1 cellular context compared by ENCODE assay signal in the genomic region with DNA sequence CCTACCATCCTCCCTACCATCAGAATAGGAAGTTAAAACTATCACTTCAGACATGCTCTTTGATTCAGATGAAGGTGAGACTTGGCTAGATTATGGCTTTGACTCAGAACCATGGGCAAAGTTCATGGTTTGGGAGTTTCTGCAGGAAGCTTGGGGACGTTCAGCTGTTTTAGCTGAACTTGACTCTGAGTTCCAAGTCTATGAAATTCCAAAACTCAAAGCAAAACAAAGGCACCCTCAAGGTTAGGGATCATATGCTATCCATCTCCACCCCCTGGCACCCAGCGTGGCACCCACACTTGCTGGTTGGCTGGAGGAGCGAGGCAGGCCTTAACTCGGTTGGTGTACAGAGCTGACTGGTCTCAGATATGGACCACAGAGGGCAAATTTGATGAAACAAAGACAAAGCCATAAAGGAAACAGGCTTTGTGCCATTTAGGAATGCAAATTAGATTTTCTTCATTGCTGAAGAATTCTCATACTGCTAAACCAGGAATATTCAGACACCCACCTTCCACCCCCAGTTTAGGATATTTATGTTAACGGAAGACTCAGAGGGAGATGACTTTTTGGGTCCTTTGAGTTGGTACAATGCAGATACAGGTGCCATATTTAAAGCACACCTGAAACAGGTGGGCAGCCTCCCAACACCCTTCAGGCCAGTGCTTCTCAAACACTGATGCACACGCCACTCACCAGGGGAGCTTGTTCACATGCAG.
A peak's percentile ranks its signal among the peaks of the same experiment; 100 is the strongest.
TF ChIP-seq lines count a peak whose summit lies in the region.

No MANE protein-coding gene starts in this region.

TF ChIP-seq in HepG2, 621 proteins besides CTCF, POLR2A, EP300 and RAD21 (continued from another document and continues in another):
- TF ChIP-seq, protein P1, sequence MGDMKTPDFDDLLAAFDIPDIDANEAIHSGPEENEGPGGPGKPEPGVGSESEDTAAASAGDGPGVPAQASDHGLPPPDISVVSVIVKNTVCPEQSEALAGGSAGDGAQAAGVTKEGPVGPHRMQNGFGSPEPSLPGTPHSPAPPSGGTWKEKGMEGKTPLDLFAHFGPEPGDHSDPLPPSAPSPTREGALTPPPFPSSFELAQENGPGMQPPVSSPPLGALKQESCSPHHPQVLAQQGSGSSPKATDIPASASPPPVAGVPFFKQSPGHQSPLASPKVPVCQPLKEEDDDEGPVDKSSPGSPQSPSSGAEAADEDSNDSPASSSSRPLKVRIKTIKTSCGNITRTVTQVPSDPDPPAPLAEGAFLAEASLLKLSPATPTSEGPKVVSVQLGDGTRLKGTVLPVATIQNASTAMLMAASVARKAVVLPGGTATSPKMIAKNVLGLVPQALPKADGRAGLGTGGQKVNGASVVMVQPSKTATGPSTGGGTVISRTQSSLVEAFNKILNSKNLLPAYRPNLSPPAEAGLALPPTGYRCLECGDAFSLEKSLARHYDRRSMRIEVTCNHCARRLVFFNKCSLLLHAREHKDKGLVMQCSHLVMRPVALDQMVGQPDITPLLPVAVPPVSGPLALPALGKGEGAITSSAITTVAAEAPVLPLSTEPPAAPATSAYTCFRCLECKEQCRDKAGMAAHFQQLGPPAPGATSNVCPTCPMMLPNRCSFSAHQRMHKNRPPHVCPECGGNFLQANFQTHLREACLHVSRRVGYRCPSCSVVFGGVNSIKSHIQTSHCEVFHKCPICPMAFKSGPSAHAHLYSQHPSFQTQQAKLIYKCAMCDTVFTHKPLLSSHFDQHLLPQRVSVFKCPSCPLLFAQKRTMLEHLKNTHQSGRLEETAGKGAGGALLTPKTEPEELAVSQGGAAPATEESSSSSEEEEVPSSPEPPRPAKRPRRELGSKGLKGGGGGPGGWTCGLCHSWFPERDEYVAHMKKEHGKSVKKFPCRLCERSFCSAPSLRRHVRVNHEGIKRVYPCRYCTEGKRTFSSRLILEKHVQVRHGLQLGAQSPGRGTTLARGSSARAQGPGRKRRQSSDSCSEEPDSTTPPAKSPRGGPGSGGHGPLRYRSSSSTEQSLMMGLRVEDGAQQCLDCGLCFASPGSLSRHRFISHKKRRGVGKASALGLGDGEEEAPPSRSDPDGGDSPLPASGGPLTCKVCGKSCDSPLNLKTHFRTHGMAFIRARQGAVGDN (CRISPR knock-in tag; IDR thresholded peaks at IDR 0.05), result no peak
- TF ChIP-seq KDM1A (CRISPR knock-in tag; IDR thresholded peaks at IDR 0.05) (no peak), ZNF768 (CRISPR knock-in tag; IDR thresholded peaks at IDR 0.05) (no peak), SAP130 (CRISPR knock-in tag; IDR thresholded peaks at IDR 0.05; ENCODE audit: low read depth) (peak; percentile 44), IRX3 (CRISPR knock-in tag; IDR thresholded peaks at IDR 0.05; ENCODE audit: borderline replicate concordance, low read depth) (no peak), PRPF4 (IDR thresholded peaks at IDR 0.05; ENCODE audit: low read depth, low read length, poor library complexity, severe bottlenecking) (no peak), RNF2 (conservative IDR thresholded peaks at IDR 0.05; ENCODE audit: low read depth) (no peak), HDAC2 (CRISPR knock-in tag; IDR thresholded peaks at IDR 0.05) (0 out of 2 replicates have a peak, but pooled peaks have one; percentile 19), SKI (IDR thresholded peaks at IDR 0.05; ENCODE audit: partially characterized antibody) (peak; percentile 12), JUN (CRISPR knock-in tag; IDR thresholded peaks at IDR 0.05) (no peak), ATM (IDR thresholded peaks at IDR 0.05; ENCODE audit: borderline replicate concordance) (no peak), EEA1 (CRISPR knock-in tag; IDR thresholded peaks at IDR 0.05; ENCODE audit: borderline replicate concordance) (no peak), TARDBP (CRISPR knock-in tag; IDR thresholded peaks at IDR 0.05) (no peak), SPEN (CRISPR knock-in tag; IDR thresholded peaks at IDR 0.05; ENCODE audit: low read depth) (no peak), NR2C2 (CRISPR knock-in tag; IDR thresholded peaks at IDR 0.05; ENCODE audit: borderline replicate concordance) (no peak), SALL2 (CRISPR knock-in tag; IDR thresholded peaks at IDR 0.05) (no peak), GFI1 (CRISPR knock-in tag; IDR thresholded peaks at IDR 0.05; ENCODE audit: borderline replicate concordance) (no peak), ZNF253 (CRISPR knock-in tag; IDR thresholded peaks at IDR 0.05; ENCODE audit: borderline replicate concordance) (no peak), ZNF761 (CRISPR knock-in tag; conservative IDR thresholded peaks at IDR 0.05) (no peak), MYNN (CRISPR knock-in tag; IDR thresholded peaks at IDR 0.05; ENCODE audit: low read depth) (no peak), PCBP2 (optimal IDR thresholded peaks at IDR 0.05; ENCODE audit: low read depth, low read length, poor library complexity, severe bottlenecking) (no peak), NR2F6 (IDR thresholded peaks at IDR 0.05) (no peak), NR2F6 (CRISPR knock-in tag; IDR thresholded peaks at IDR 0.05) (no peak), ZNF101 (CRISPR knock-in tag; IDR thresholded peaks at IDR 0.05; ENCODE audit: borderline replicate concordance, low read depth) (no peak), KLF9 (CRISPR knock-in tag; IDR thresholded peaks at IDR 0.05; ENCODE audit: low read depth) (no peak)
- TF ChIP-seq, protein P2, sequence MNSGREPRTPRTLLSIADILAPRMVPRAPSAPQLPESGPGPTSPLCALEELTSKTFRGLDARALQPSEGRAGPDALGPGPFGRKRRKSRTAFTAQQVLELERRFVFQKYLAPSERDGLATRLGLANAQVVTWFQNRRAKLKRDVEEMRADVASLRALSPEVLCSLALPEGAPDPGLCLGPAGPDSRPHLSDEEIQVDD (CRISPR knock-in tag; IDR thresholded peaks at IDR 0.05; ENCODE audit: borderline replicate concordance), result no peak
- TF ChIP-seq, protein P3, sequence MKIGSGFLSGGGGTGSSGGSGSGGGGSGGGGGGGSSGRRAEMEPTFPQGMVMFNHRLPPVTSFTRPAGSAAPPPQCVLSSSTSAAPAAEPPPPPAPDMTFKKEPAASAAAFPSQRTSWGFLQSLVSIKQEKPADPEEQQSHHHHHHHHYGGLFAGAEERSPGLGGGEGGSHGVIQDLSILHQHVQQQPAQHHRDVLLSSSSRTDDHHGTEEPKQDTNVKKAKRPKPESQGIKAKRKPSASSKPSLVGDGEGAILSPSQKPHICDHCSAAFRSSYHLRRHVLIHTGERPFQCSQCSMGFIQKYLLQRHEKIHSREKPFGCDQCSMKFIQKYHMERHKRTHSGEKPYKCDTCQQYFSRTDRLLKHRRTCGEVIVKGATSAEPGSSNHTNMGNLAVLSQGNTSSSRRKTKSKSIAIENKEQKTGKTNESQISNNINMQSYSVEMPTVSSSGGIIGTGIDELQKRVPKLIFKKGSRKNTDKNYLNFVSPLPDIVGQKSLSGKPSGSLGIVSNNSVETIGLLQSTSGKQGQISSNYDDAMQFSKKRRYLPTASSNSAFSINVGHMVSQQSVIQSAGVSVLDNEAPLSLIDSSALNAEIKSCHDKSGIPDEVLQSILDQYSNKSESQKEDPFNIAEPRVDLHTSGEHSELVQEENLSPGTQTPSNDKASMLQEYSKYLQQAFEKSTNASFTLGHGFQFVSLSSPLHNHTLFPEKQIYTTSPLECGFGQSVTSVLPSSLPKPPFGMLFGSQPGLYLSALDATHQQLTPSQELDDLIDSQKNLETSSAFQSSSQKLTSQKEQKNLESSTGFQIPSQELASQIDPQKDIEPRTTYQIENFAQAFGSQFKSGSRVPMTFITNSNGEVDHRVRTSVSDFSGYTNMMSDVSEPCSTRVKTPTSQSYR (CRISPR knock-in tag; IDR thresholded peaks at IDR 0.05; ENCODE audit: borderline replicate concordance), result no peak
- TF ChIP-seq, protein P4, sequence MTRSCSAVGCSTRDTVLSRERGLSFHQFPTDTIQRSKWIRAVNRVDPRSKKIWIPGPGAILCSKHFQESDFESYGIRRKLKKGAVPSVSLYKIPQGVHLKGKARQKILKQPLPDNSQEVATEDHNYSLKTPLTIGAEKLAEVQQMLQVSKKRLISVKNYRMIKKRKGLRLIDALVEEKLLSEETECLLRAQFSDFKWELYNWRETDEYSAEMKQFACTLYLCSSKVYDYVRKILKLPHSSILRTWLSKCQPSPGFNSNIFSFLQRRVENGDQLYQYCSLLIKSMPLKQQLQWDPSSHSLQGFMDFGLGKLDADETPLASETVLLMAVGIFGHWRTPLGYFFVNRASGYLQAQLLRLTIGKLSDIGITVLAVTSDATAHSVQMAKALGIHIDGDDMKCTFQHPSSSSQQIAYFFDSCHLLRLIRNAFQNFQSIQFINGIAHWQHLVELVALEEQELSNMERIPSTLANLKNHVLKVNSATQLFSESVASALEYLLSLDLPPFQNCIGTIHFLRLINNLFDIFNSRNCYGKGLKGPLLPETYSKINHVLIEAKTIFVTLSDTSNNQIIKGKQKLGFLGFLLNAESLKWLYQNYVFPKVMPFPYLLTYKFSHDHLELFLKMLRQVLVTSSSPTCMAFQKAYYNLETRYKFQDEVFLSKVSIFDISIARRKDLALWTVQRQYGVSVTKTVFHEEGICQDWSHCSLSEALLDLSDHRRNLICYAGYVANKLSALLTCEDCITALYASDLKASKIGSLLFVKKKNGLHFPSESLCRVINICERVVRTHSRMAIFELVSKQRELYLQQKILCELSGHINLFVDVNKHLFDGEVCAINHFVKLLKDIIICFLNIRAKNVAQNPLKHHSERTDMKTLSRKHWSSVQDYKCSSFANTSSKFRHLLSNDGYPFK (CRISPR knock-in tag; IDR thresholded peaks at IDR 0.05; ENCODE audit: borderline replicate concordance), result 0 out of 2 replicates have a peak, but pooled peaks have one; percentile 2
- TF ChIP-seq, protein P5, sequence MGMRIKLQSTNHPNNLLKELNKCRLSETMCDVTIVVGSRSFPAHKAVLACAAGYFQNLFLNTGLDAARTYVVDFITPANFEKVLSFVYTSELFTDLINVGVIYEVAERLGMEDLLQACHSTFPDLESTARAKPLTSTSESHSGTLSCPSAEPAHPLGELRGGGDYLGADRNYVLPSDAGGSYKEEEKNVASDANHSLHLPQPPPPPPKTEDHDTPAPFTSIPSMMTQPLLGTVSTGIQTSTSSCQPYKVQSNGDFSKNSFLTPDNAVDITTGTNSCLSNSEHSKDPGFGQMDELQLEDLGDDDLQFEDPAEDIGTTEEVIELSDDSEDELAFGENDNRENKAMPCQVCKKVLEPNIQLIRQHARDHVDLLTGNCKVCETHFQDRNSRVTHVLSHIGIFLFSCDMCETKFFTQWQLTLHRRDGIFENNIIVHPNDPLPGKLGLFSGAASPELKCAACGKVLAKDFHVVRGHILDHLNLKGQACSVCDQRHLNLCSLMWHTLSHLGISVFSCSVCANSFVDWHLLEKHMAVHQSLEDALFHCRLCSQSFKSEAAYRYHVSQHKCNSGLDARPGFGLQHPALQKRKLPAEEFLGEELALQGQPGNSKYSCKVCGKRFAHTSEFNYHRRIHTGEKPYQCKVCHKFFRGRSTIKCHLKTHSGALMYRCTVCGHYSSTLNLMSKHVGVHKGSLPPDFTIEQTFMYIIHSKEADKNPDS (CRISPR knock-in tag; IDR thresholded peaks at IDR 0.05), result no peak
- TF ChIP-seq, protein P6, sequence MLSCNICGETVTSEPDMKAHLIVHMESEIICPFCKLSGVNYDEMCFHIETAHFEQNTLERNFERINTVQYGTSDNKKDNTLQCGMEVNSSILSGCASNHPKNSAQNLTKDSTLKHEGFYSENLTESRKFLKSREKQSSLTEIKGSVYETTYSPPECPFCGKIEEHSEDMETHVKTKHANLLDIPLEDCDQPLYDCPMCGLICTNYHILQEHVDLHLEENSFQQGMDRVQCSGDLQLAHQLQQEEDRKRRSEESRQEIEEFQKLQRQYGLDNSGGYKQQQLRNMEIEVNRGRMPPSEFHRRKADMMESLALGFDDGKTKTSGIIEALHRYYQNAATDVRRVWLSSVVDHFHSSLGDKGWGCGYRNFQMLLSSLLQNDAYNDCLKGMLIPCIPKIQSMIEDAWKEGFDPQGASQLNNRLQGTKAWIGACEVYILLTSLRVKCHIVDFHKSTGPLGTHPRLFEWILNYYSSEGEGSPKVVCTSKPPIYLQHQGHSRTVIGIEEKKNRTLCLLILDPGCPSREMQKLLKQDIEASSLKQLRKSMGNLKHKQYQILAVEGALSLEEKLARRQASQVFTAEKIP (CRISPR knock-in tag; IDR thresholded peaks at IDR 0.05; ENCODE audit: borderline replicate concordance), result no peak
- TF ChIP-seq, protein P7, sequence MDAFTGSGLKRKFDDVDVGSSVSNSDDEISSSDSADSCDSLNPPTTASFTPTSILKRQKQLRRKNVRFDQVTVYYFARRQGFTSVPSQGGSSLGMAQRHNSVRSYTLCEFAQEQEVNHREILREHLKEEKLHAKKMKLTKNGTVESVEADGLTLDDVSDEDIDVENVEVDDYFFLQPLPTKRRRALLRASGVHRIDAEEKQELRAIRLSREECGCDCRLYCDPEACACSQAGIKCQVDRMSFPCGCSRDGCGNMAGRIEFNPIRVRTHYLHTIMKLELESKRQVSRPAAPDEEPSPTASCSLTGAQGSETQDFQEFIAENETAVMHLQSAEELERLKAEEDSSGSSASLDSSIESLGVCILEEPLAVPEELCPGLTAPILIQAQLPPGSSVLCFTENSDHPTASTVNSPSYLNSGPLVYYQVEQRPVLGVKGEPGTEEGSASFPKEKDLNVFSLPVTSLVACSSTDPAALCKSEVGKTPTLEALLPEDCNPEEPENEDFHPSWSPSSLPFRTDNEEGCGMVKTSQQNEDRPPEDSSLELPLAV (CRISPR knock-in tag; conservative IDR thresholded peaks at IDR 0.05; ENCODE audit: low read depth), result no peak
- TF ChIP-seq, protein P8, sequence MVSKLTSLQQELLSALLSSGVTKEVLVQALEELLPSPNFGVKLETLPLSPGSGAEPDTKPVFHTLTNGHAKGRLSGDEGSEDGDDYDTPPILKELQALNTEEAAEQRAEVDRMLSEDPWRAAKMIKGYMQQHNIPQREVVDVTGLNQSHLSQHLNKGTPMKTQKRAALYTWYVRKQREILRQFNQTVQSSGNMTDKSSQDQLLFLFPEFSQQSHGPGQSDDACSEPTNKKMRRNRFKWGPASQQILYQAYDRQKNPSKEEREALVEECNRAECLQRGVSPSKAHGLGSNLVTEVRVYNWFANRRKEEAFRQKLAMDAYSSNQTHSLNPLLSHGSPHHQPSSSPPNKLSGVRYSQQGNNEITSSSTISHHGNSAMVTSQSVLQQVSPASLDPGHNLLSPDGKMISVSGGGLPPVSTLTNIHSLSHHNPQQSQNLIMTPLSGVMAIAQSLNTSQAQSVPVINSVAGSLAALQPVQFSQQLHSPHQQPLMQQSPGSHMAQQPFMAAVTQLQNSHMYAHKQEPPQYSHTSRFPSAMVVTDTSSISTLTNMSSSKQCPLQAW (CRISPR knock-in tag; IDR thresholded peaks at IDR 0.05), result no peak
- TF ChIP-seq, protein P9, sequence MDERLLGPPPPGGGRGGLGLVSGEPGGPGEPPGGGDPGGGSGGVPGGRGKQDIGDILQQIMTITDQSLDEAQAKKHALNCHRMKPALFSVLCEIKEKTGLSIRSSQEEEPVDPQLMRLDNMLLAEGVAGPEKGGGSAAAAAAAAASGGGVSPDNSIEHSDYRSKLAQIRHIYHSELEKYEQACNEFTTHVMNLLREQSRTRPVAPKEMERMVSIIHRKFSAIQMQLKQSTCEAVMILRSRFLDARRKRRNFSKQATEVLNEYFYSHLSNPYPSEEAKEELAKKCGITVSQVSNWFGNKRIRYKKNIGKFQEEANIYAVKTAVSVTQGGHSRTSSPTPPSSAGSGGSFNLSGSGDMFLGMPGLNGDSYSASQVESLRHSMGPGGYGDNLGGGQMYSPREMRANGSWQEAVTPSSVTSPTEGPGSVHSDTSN (CRISPR knock-in tag; IDR thresholded peaks at IDR 0.05), result no peak
